In genomic region chr1:95254959-95255358, GRCh38 we compare ENCODE assay signal across 40 cellular contexts.
"Had no signal": no experiment of that assay in that cellular context is flagged by ENCODE, and none has a peak within 500 bp of the region (broad histone marks: within the 10 kb centered on the region; RNA-seq: fewer than 3 reads in every experiment).

No MANE protein-coding gene starts in this region.

- H3K27me3 ChIP-seq: adrenal gland, body of pancreas, brain microvascular endothelial cell, breast epithelium, cardiac muscle cell had no signal

- H3K4me1 Mint-ChIP-seq: activated CD4-positive, alpha-beta T cell treated with anti-CD3 and anti-CD28 coated beads, Interleukin-2, amount 10 ng/mL, durations not matched to agents 24 days and 14 days; activated naive CD8-positive, alpha-beta T cell treated with anti-CD3 and anti-CD28 coated beads for 36 hours; activated T-helper 17 cell treated with anti-CD3 and anti-CD28 coated beads, Interleukin-2, amount 50 U/mL, for 72 hours; central memory CD8-positive, alpha-beta T cell had no signal

- H3K27me3 Mint-ChIP-seq: activated CD4-positive, alpha-beta memory T cell treated with anti-CD3 and anti-CD28 coated beads for 36 hours; activated CD8-positive, alpha-beta T cell treated with anti-CD3 and anti-CD28 coated beads for 36 hours; activated naive CD8-positive, alpha-beta T cell treated with anti-CD3 and anti-CD28 coated beads for 36 hours; activated T-helper 17 cell treated with anti-CD3 and anti-CD28 coated beads, Interleukin-2, amount 50 U/mL, for 72 hours; central memory CD8-positive, alpha-beta T cell had no signal

- H3K9me3 ChIP-seq: adrenal gland, body of pancreas, breast epithelium had no signal

- H3K36me3 ChIP-seq: adrenal gland, brain microvascular endothelial cell, breast epithelium, cardiac muscle cell had no signal

- FAIRE-seq: astrocyte, TTC549 had no signal

- H3K27ac ChIP-seq: adrenal gland, body of pancreas, brain microvascular endothelial cell, breast epithelium, cardiac muscle cell, VCaP had no signal

- H3K4me1 ChIP-seq: adrenal gland, body of pancreas, breast epithelium had no signal

- DNase-seq: activated B cell treated with CpG ODN at 0.5 μM for 24 hours; activated CD4-positive, alpha-beta memory T cell treated with anti-CD3 and anti-CD28 coated beads for 36 hours; activated CD4-positive, alpha-beta T cell treated with anti-CD3 and anti-CD28 coated beads for 4 hours; activated CD4-positive, alpha-beta T cell treated with anti-CD3 and anti-CD28 coated beads, Interleukin-2, amount 10 ng/mL, durations not matched to agents 24 days and 14 days; activated CD4-positive, alpha-beta T cell treated with anti-CD3 and anti-CD28 coated beads, Interleukin-2, amount 50 U/mL, for 1 hour; activated CD4-positive, alpha-beta T cell treated with anti-CD3 and anti-CD28 coated beads, Interleukin-2, amount 50 U/mL, for 4 hours; activated CD4-positive, CD25-positive, alpha-beta regulatory T cell treated with anti-CD3 and anti-CD28 coated beads, Interleukin-2, amount 50 U/mL, for 72 hours; activated CD8-positive, alpha-beta memory T cell treated with anti-CD3 and anti-CD28 coated beads, Interleukin-2, amount 50 U/mL, for 4 hours; activated CD8-positive, alpha-beta T cell treated with anti-CD3 and anti-CD28 coated beads for 36 hours; activated effector memory CD4-positive, alpha-beta T cell treated with anti-CD3 and anti-CD28 coated beads, Interleukin-2, amount 50 U/mL, for 16 hours; activated gamma-delta T cell treated with Interleukin-2 at 50 U/mL for 16 hours; activated naive CD4-positive, alpha-beta T cell; activated naive CD4-positive, alpha-beta T cell treated with anti-CD3 and anti-CD28 coated beads for 36 hours; activated naive CD4-positive, alpha-beta T cell treated with anti-CD3 and anti-CD28 coated beads, Interleukin-2, amount 50 U/mL, for 16 hours; activated naive CD8-positive, alpha-beta T cell treated with anti-CD3 and anti-CD28 coated beads for 36 hours; activated T-cell treated with anti-CD3 and anti-CD28 coated beads for 4 hours; activated T-cell treated with anti-CD3 and anti-CD28 coated beads, Interleukin-2, amount 50 U/mL, for 1 hour; activated T-cell treated with anti-CD3 and anti-CD28 coated beads, Interleukin-2, amount 50 U/mL, for 4 hours; activated T-cell treated with anti-CD3 and anti-CD28 coated beads, Interleukin-2, amount 50 U/mL, for 72 hours; adrenal gland; amniotic stem cell; aorta; body of pancreas; brain microvascular endothelial cell; caudate nucleus; cerebellar nuclear complex; T-helper 1 cell; T-helper 2 cell; T-helper 9 cell had no signal

- H3K4me3 Mint-ChIP-seq: activated B cell treated with CpG ODN at 0.5 μM for 24 hours; activated CD4-positive, alpha-beta memory T cell treated with anti-CD3 and anti-CD28 coated beads for 36 hours; activated CD4-positive, alpha-beta T cell treated with anti-CD3 and anti-CD28 coated beads, Interleukin-2, amount 10 ng/mL, durations not matched to agents 24 days and 14 days; activated CD8-positive, alpha-beta T cell treated with anti-CD3 and anti-CD28 coated beads for 36 hours; activated naive CD4-positive, alpha-beta T cell treated with anti-CD3 and anti-CD28 coated beads for 36 hours; activated naive CD8-positive, alpha-beta T cell treated with anti-CD3 and anti-CD28 coated beads for 36 hours; activated T-cell treated with anti-CD3 and anti-CD28 coated beads, Interleukin-2, amount 50 U/mL, for 4 hours; activated T-cell treated with anti-CD3 and anti-CD28 coated beads, Interleukin-2, amount 50 U/mL, for 72 hours; activated T-helper 1 cell treated with anti-CD3 and anti-CD28 coated beads, Interleukin-12 subunit alpha, Interleukin-12 subunit beta, Interleukin-2, Interleukin-4 antibody, amounts not matched to agents 30 ng/mL and 10 ng/mL and 1 ng/mL, durations not matched to agents 14 hours and 24 hours and 36 hours; activated T-helper 17 cell treated with anti-CD3 and anti-CD28 coated beads, Interleukin-2, amount 50 U/mL, for 72 hours; central memory CD8-positive, alpha-beta T cell; T-helper 1 cell treated with Interleukin-12 subunit alpha and Interleukin-12 subunit beta and Interleukin-4 antibody, amounts not matched to agents 30 μg/mL and 1 μg/mL, for 36 hours; T-helper 2 cell treated with Interferon-gamma antibody and Interleukin-4, amounts not matched to agents 5 μg/mL and 100 μg/mL, for 36 hours had no signal

- H3K4me3 ChIP-seq: adrenal gland, body of pancreas, breast epithelium, cardiac muscle cell had no signal

- H3K9me3 Mint-ChIP-seq: activated B cell treated with CpG ODN at 0.5 μM for 24 hours; activated CD4-positive, alpha-beta T cell treated with anti-CD3 and anti-CD28 coated beads, Interleukin-2, amount 10 ng/mL, durations not matched to agents 24 days and 14 days; activated CD8-positive, alpha-beta T cell treated with anti-CD3 and anti-CD28 coated beads for 36 hours; activated T-helper 1 cell treated with anti-CD3 and anti-CD28 coated beads, Interleukin-12 subunit alpha, Interleukin-12 subunit beta, Interleukin-2, Interleukin-4 antibody, amounts not matched to agents 30 ng/mL and 10 ng/mL and 1 ng/mL, durations not matched to agents 14 hours and 24 hours and 36 hours; activated T-helper 17 cell treated with anti-CD3 and anti-CD28 coated beads, Interleukin-2, amount 50 U/mL, for 72 hours; central memory CD8-positive, alpha-beta T cell; T-helper 1 cell treated with Interleukin-12 subunit alpha and Interleukin-12 subunit beta and Interleukin-4 antibody, amounts not matched to agents 30 μg/mL and 1 μg/mL, for 36 hours; T-helper 2 cell treated with Interferon-gamma antibody and Interleukin-4, amounts not matched to agents 5 μg/mL and 100 μg/mL, for 36 hours had no signal

- ATAC-seq: activated CD8-positive, alpha-beta T cell treated with anti-CD3 and anti-CD28 coated beads for 36 hours; activated naive CD4-positive, alpha-beta T cell treated with anti-CD3 and anti-CD28 coated beads, Interleukin-2, amount 50 U/mL, for 72 hours; activated T-cell treated with anti-CD3 and anti-CD28 coated beads, Interleukin-2, amount 50 U/mL, for 4 hours; activated T-cell treated with anti-CD3 and anti-CD28 coated beads, Interleukin-2, amount 50 U/mL, for 72 hours; activated T-helper 17 cell treated with anti-CD3 and anti-CD28 coated beads, Interleukin-2, amount 50 U/mL, for 72 hours; body of pancreas had no signal

- H3K27ac Mint-ChIP-seq: activated B cell treated with CpG ODN at 0.5 μM for 24 hours; activated CD4-positive, alpha-beta memory T cell treated with anti-CD3 and anti-CD28 coated beads for 36 hours; activated CD4-positive, alpha-beta T cell treated with anti-CD3 and anti-CD28 coated beads, Interleukin-2, amount 10 ng/mL, durations not matched to agents 24 days and 14 days; activated CD8-positive, alpha-beta T cell treated with anti-CD3 and anti-CD28 coated beads for 36 hours; activated naive CD4-positive, alpha-beta T cell treated with anti-CD3 and anti-CD28 coated beads for 36 hours; activated naive CD4-positive, alpha-beta T cell treated with anti-CD3 and anti-CD28 coated beads, Interleukin-2, amount 50 U/mL, for 72 hours; activated naive CD8-positive, alpha-beta T cell treated with anti-CD3 and anti-CD28 coated beads for 36 hours; activated T-cell treated with anti-CD3 and anti-CD28 coated beads, Interleukin-2, amount 50 U/mL, for 72 hours; activated T-helper 1 cell treated with anti-CD3 and anti-CD28 coated beads, Interleukin-12 subunit alpha, Interleukin-12 subunit beta, Interleukin-2, Interleukin-4 antibody, amounts not matched to agents 30 ng/mL and 10 ng/mL and 1 ng/mL, durations not matched to agents 14 hours and 24 hours and 36 hours; activated T-helper 17 cell treated with anti-CD3 and anti-CD28 coated beads, Interleukin-2, amount 50 U/mL, for 72 hours; T-helper 1 cell treated with Interleukin-12 subunit alpha and Interleukin-12 subunit beta and Interleukin-4 antibody, amounts not matched to agents 30 μg/mL and 1 μg/mL, for 36 hours; T-helper 2 cell treated with Interferon-gamma antibody and Interleukin-4, amounts not matched to agents 5 μg/mL and 100 μg/mL, for 36 hours had no signal
